9 cellular contexts compared by ENCODE assay signal in genomic region chr19:2983351-2984195, GRCh38. TPM values are rescaled to one million over a fixed set of nuclear protein-coding genes. Genes with fewer than 3 reads are reported as not detected.
DNase-seq lines count a peak whose midpoint lies in the region; ATAC-seq and TF ChIP-seq lines count a peak whose summit lies in the region.
"Had no signal": no experiment of that assay in that cellular context is flagged by ENCODE, and none has a peak within 500 bp of the region (broad histone marks: within the 10 kb centered on the region; RNA-seq: fewer than 3 reads in every experiment).

No MANE protein-coding gene starts in this region.

- ATAC-seq in naive thymus-derived CD4-positive, alpha-beta T cell: no peak
- ATAC-seq in HG03025 (IDR thresholded peaks at IDR 0.05; ENCODE audit: low FRiP score, unreplicated experiment): no peak

- intact Hi-C loops in naive thymus-derived CD4-positive, alpha-beta T cell (cut with micrococcal nuclease): no loop called here

- no peaks in the 10 kb centered on the region for H3K36me3 ChIP-seq in iPS-18a (ENCODE audit: control insufficient read depth, low read depth, low read length)
- H3K36me3 ChIP-seq in naive thymus-derived CD4-positive, alpha-beta T cell (ENCODE audit: control insufficient read depth in 2 of 3, insufficient read depth in 3 of 3, low read length in 3 of 3): no peaks in the 10 kb centered on the region

- H3K36me3 Mint-ChIP-seq in naive thymus-derived CD4-positive, alpha-beta T cell: no peaks in the 10 kb centered on the region

- peaks cover 0 to 7% (median 0%) of the 10 kb centered on the region in 7 donors for H3K4me1 Mint-ChIP-seq in naive thymus-derived CD4-positive, alpha-beta T cell
- H3K4me1 Mint-ChIP-seq: central memory CD8-positive, alpha-beta T cell had no signal

- POLR2A ChIA-PET in naive thymus-derived CD4-positive, alpha-beta T cell (lab: Charles Lee): no interaction called here

- TF ChIP-seq CTCF in astrocyte of the spinal cord (IDR thresholded peaks at IDR 0.05; ENCODE audit: low read depth, low read length): no peak

- no peak overlapping the region for H3K27ac ChIP-seq in iPS-18a (ENCODE audit: low read length)
- peak overlapping the region in 18 of 21 experiments; percentile 3 to 81 (median 62) for H3K27ac ChIP-seq in skin epidermis
- H3K27ac ChIP-seq in naive thymus-derived CD4-positive, alpha-beta T cell (ENCODE audit: low read depth, low read length): no peak overlapping the region

- peak; percentile 96 for DNase-seq in COR-L47 (lab: John Stamatoyannopoulos, UW)
- DNase-seq in NCI-H1417 treated with DMSO at 0.1 percent for 48 hours (lab: John Stamatoyannopoulos, UW): peak; percentile 94
- peak; percentile 84 for DNase-seq in astrocyte of the spinal cord (ENCODE audit: low read depth, low spot score)
- DNase-seq in naive thymus-derived CD4-positive, alpha-beta T cell: no peak
- no peak for DNase-seq in NK-92 (lab: John Stamatoyannopoulos, UW; ENCODE audit: unreplicated experiment)

- no peak overlapping the region for H3K4me3 Mint-ChIP-seq in naive thymus-derived CD4-positive, alpha-beta T cell
- H3K4me3 Mint-ChIP-seq: central memory CD8-positive, alpha-beta T cell had no signal

- peak overlapping the region; percentile 36 for H3K4me3 ChIP-seq in astrocyte of the spinal cord (ENCODE audit: low read depth, low read length)
- H3K4me3 ChIP-seq in iPS-18a (ENCODE audit: low read length): peak overlapping the region; percentile 27
- peak overlapping the region in 4 of 7 experiments; percentile 5 to 21 (median 12) for H3K4me3 ChIP-seq in skin epidermis
- H3K4me3 ChIP-seq in naive thymus-derived CD4-positive, alpha-beta T cell (ENCODE audit: low read length): no peak overlapping the region

- in situ Hi-C loops in astrocyte of the spinal cord (cut with HindIII; ENCODE audit: low sequenced_read_pairs): no loop called here

- no peaks in the 10 kb centered on the region for H3K9me3 ChIP-seq in iPS-18a (ENCODE audit: control insufficient read depth, low read depth, low read length)
- no peaks in the 10 kb centered on the region for H3K9me3 ChIP-seq in naive thymus-derived CD4-positive, alpha-beta T cell (ENCODE audit: control insufficient read depth in 2 of 3, low read length in 3 of 3)

- no peak overlapping the region for H3K27ac Mint-ChIP-seq in naive thymus-derived CD4-positive, alpha-beta T cell

- CTCF ChIA-PET in naive thymus-derived CD4-positive, alpha-beta T cell (lab: Charles Lee): no interaction called here

- H3K4me1 ChIP-seq in iPS-18a (ENCODE audit: control insufficient read depth, low read depth, low read length): peaks cover 19% of the 10 kb centered on the region
- H3K4me1 ChIP-seq in naive thymus-derived CD4-positive, alpha-beta T cell (ENCODE audit: control insufficient read depth in 2 of 2, insufficient read depth in 2 of 2, low read length in 2 of 2): no peaks in the 10 kb centered on the region

- no peak overlapping the region for H3K9ac ChIP-seq in iPS-18a (ENCODE audit: low read length)

- peaks cover 6 to 26% (median 13%) of the 10 kb centered on the region in 5 donors for H3K27me3 Mint-ChIP-seq in naive thymus-derived CD4-positive, alpha-beta T cell

- H3K27me3 ChIP-seq in iPS-18a (ENCODE audit: control insufficient read depth, insufficient read depth, low read length): peaks cover 49% of the 10 kb centered on the region
- no peaks in the 10 kb centered on the region for H3K27me3 ChIP-seq in naive thymus-derived CD4-positive, alpha-beta T cell (ENCODE audit: control insufficient read depth in 2 of 2, insufficient read depth in 2 of 2, low read length in 2 of 2)

- no peaks in the 10 kb centered on the region for H3K9me3 Mint-ChIP-seq in naive thymus-derived CD4-positive, alpha-beta T cell
- H3K9me3 Mint-ChIP-seq: central memory CD8-positive, alpha-beta T cell had no signal

RNA-seq across cellular contexts. Expression of gene TLE6, which starts 6.2 kb away (rescaled TPM):
- total RNA-seq in naive thymus-derived CD4-positive, alpha-beta T cell: under 1 TPM in 2 of 5 experiments, not detected in 3; 0.60 to 0.64 TPM
- polyA plus RNA-seq in naive thymus-derived CD4-positive, alpha-beta T cell: under 1 TPM in 1 of 2 donors, not detected in 1; 0.52 TPM

RNA-seq across cellular contexts. Expression of gene ZNF77, which starts 38.8 kb away (rescaled TPM):
- total RNA-seq in naive thymus-derived CD4-positive, alpha-beta T cell: 1 to 10 TPM; 2.0 to 5.8 (median 4.3) TPM
- polyA plus RNA-seq in naive thymus-derived CD4-positive, alpha-beta T cell: 1 to 10 TPM; 2.6 to 3.3 TPM

RNA-seq across cellular contexts. Expression of gene TLE2, which starts 45.5 kb away (rescaled TPM):
- total RNA-seq in naive thymus-derived CD4-positive, alpha-beta T cell: 10 to 100 TPM in 4 of 5 experiments, 1 to 10 TPM in 1; 1.1 to 33.6 (median 19.9) TPM
- 10 to 100 TPM; 10.8 to 13.1 TPM for polyA plus RNA-seq in naive thymus-derived CD4-positive, alpha-beta T cell

Comparison
In these comparisons a context has a peak if more than half of its experiments do, and no peak if none do; other contexts are left out.
1. DNase-seq: peak in COR-L47 (single experiment), NCI-H1417 treated with DMSO at 0.1 percent for 48 hours (single experiment) and astrocyte of the spinal cord (single experiment); none in naive thymus-derived CD4-positive, alpha-beta T cell (0 of 9) and NK-92 (single experiment).
2. H3K27ac ChIP-seq: peak in skin epidermis (18 of 21); none in iPS-18a (single experiment) and naive thymus-derived CD4-positive, alpha-beta T cell (single experiment).